2 cellular contexts compared by ENCODE assay signal in genomic region chr19:18366027-18366435, GRCh38.
TF ChIP-seq lines count a peak whose summit lies in the region.

No MANE protein-coding gene starts in this region.

TF ChIP-seq in K562, 482 proteins besides CTCF, POLR2A, EP300 and RAD21 (continues in another document):
- TF ChIP-seq SP1 (CRISPR knock-in tag; IDR thresholded peaks at IDR 0.05) (no peak), CHD1 (IDR thresholded peaks at IDR 0.05; ENCODE audit: low read length) (no peak), ZBTB1 (CRISPR knock-in tag; IDR thresholded peaks at IDR 0.05; ENCODE audit: borderline replicate concordance, low read depth) (no peak), NR4A1 (CRISPR knock-in tag; IDR thresholded peaks at IDR 0.05) (no peak), NR4A1 (tag; IDR thresholded peaks at IDR 0.05) (peak; percentile 66; the same call in 1 of the 2 replicates), USF1 (CRISPR knock-in tag; IDR thresholded peaks at IDR 0.05) (no peak), HINFP (tag; conservative IDR thresholded peaks at IDR 0.05; ENCODE audit: low read depth) (peak; percentile 48; the same call in 1 of the 2 replicates), GABPA (tag; conservative IDR thresholded peaks at IDR 0.05; ENCODE audit: low read depth) (no peak; the same call in 1 of the 2 replicates), ZNF592 (IDR thresholded peaks at IDR 0.05) (peak; percentile 69; the same call in 1 of the 2 replicates), PTRF (tag; IDR thresholded peaks at IDR 0.05) (peak; percentile 23; the same call in 1 of the 2 replicates), ERF (CRISPR knock-in tag; IDR thresholded peaks at IDR 0.05) (no peak), CXXC5 (CRISPR knock-in tag; IDR thresholded peaks at IDR 0.05) (peak; percentile 36; the same call in 1 of the 2 replicates), ZBTB12 (CRISPR knock-in tag; IDR thresholded peaks at IDR 0.05) (peak; percentile 54), ZNF449 (CRISPR knock-in tag; IDR thresholded peaks at IDR 0.05) (peak; percentile 62; the same call in 1 of the 2 replicates), POLR2AphosphoS2 (IDR thresholded peaks at IDR 0.05; ENCODE audit: low read length) (no peak)

TF ChIP-seq in HEK293T, 16 proteins besides CTCF, POLR2A, EP300 and RAD21:
- TF ChIP-seq NFRKB (IDR thresholded peaks at IDR 0.05), result no peak
- no peak for TF ChIP-seq ELF4 (IDR thresholded peaks at IDR 0.05)
- TF ChIP-seq FOXA1 (IDR thresholded peaks at IDR 0.05), result no peak
- no peak for TF ChIP-seq FOXM1 (IDR thresholded peaks at IDR 0.05; ENCODE audit: borderline replicate concordance)
- no peak for TF ChIP-seq TARDBP (IDR thresholded peaks at IDR 0.05)
- no peak for TF ChIP-seq ARNT (IDR thresholded peaks at IDR 0.05)
- no peak for TF ChIP-seq CTBP1 (IDR thresholded peaks at IDR 0.05; ENCODE audit: borderline replicate concordance)
- no peak for TF ChIP-seq LEF1 (IDR thresholded peaks at IDR 0.05; ENCODE audit: borderline replicate concordance)
- no peak for TF ChIP-seq SP1 (IDR thresholded peaks at IDR 0.05)
- TF ChIP-seq L3MBTL2 (conservative IDR thresholded peaks at IDR 0.05), result no peak
- no peak for TF ChIP-seq ZNF384 (IDR thresholded peaks at IDR 0.05)
- no peak for TF ChIP-seq HDGF (IDR thresholded peaks at IDR 0.05; ENCODE audit: borderline replicate concordance)
